In the genomic region with DNA sequence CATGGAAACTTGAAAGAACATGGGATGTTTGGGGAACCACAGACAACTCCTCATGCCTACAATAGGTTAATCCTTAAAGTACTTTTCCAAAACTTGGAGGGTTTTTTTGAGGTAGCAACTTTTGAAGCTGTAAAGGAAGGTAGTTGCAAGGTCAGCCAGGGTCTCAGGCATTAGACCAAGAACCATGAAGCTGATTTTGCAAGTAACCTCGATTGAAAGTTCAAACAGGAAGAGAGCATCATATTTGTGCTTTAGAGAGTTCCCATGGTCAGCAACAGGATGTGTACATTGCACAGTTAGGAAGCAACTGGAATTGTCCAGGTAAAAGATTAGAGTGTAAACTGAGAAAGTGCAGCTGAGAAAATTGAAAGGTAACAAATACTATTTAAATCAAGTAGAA, we compare ENCODE assay signal across 1 cellular context.
TF ChIP-seq lines count a peak whose summit lies in the region.

No MANE protein-coding gene starts in this region.

TF ChIP-seq in HepG2, 621 proteins besides CTCF, POLR2A, EP300 and RAD21 (continued from another document and continues in another):
- TF ChIP-seq, protein P1, sequence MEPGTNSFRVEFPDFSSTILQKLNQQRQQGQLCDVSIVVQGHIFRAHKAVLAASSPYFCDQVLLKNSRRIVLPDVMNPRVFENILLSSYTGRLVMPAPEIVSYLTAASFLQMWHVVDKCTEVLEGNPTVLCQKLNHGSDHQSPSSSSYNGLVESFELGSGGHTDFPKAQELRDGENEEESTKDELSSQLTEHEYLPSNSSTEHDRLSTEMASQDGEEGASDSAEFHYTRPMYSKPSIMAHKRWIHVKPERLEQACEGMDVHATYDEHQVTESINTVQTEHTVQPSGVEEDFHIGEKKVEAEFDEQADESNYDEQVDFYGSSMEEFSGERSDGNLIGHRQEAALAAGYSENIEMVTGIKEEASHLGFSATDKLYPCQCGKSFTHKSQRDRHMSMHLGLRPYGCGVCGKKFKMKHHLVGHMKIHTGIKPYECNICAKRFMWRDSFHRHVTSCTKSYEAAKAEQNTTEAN (CRISPR knock-in tag; conservative IDR thresholded peaks at IDR 0.05), result peak; percentile 83; the same call in 1 of the 2 replicates
- TF ChIP-seq ZMAT3 (CRISPR knock-in tag; conservative IDR thresholded peaks at IDR 0.05) (no peak), BHLHE40 (IDR thresholded peaks at IDR 0.05; ENCODE audit: low read length) (no peak), ZNF780A (CRISPR knock-in tag; IDR thresholded peaks at IDR 0.05) (no peak), HBP1 (CRISPR knock-in tag; IDR thresholded peaks at IDR 0.05; ENCODE audit: low read depth) (no peak), ZNF775 (CRISPR knock-in tag; IDR thresholded peaks at IDR 0.05; ENCODE audit: borderline replicate concordance) (no peak), ZNF326 (CRISPR knock-in tag; IDR thresholded peaks at IDR 0.05; ENCODE audit: borderline replicate concordance) (no peak), RFXAP (CRISPR knock-in tag; IDR thresholded peaks at IDR 0.05; ENCODE audit: borderline replicate concordance) (no peak), RARG (CRISPR knock-in tag; IDR thresholded peaks at IDR 0.05; ENCODE audit: low read depth) (no peak), SYNCRIP (IDR thresholded peaks at IDR 0.05; ENCODE audit: insufficient read depth, low read depth, low read length) (no peak), ZMYM2 (CRISPR knock-in tag; IDR thresholded peaks at IDR 0.05) (no peak), ZNF446 (CRISPR knock-in tag; IDR thresholded peaks at IDR 0.05) (no peak), MIXL1 (CRISPR knock-in tag; IDR thresholded peaks at IDR 0.05) (peak; percentile 79), PAX8 (CRISPR knock-in tag; IDR thresholded peaks at IDR 0.05; ENCODE audit: borderline replicate concordance) (no peak), RARA (CRISPR knock-in tag; IDR thresholded peaks at IDR 0.05) (peak; percentile 90), PHF8 (CRISPR knock-in tag; IDR thresholded peaks at IDR 0.05) (no peak), ZNF737 (CRISPR knock-in tag; IDR thresholded peaks at IDR 0.05; ENCODE audit: borderline replicate concordance) (no peak), ZNF562 (CRISPR knock-in tag; IDR thresholded peaks at IDR 0.05; ENCODE audit: borderline replicate concordance) (no peak), ZFP36L1 (CRISPR knock-in tag; IDR thresholded peaks at IDR 0.05) (no peak), MTA1 (CRISPR knock-in tag; IDR thresholded peaks at IDR 0.05; ENCODE audit: borderline replicate concordance) (no peak), ZHX1 (CRISPR knock-in tag; IDR thresholded peaks at IDR 0.05; ENCODE audit: low read depth) (no peak), PTBP1 (IDR thresholded peaks at IDR 0.05; ENCODE audit: low read depth, low read length, poor library complexity, severe bottlenecking) (no peak), ZNF564 (CRISPR knock-in tag; IDR thresholded peaks at IDR 0.05) (no peak), TBX3 (IDR thresholded peaks at IDR 0.05; ENCODE audit: borderline replicate concordance) (no peak), ZNF790 (CRISPR knock-in tag; IDR thresholded peaks at IDR 0.05; ENCODE audit: borderline replicate concordance) (no peak), THRA (CRISPR knock-in tag; IDR thresholded peaks at IDR 0.05; ENCODE audit: borderline replicate concordance) (peak; percentile 69; the same call in 1 of the 2 replicates), ZIK1 (CRISPR knock-in tag; IDR thresholded peaks at IDR 0.05; ENCODE audit: borderline replicate concordance, low read depth) (no peak), JUN (CRISPR knock-in tag; IDR thresholded peaks at IDR 0.05) (no peak), SMAD3 (CRISPR knock-in tag; IDR thresholded peaks at IDR 0.05) (no peak), ZNF75D (CRISPR knock-in tag; IDR thresholded peaks at IDR 0.05; ENCODE audit: borderline replicate concordance) (no peak), CHCHD3 (CRISPR knock-in tag; IDR thresholded peaks at IDR 0.05) (no peak), REXO4 (CRISPR knock-in tag; IDR thresholded peaks at IDR 0.05; ENCODE audit: borderline replicate concordance) (no peak), PPARG (CRISPR knock-in tag; conservative IDR thresholded peaks at IDR 0.05) (peak; percentile 22; the same call in 1 of the 2 replicates), ZNF7 (CRISPR knock-in tag; IDR thresholded peaks at IDR 0.05) (no peak), TGIF2 (CRISPR knock-in tag; IDR thresholded peaks at IDR 0.05) (no peak), ZNF343 (CRISPR knock-in tag; IDR thresholded peaks at IDR 0.05) (no peak), ZNF205 (CRISPR knock-in tag; IDR thresholded peaks at IDR 0.05) (no peak)
- TF ChIP-seq, protein P2, sequence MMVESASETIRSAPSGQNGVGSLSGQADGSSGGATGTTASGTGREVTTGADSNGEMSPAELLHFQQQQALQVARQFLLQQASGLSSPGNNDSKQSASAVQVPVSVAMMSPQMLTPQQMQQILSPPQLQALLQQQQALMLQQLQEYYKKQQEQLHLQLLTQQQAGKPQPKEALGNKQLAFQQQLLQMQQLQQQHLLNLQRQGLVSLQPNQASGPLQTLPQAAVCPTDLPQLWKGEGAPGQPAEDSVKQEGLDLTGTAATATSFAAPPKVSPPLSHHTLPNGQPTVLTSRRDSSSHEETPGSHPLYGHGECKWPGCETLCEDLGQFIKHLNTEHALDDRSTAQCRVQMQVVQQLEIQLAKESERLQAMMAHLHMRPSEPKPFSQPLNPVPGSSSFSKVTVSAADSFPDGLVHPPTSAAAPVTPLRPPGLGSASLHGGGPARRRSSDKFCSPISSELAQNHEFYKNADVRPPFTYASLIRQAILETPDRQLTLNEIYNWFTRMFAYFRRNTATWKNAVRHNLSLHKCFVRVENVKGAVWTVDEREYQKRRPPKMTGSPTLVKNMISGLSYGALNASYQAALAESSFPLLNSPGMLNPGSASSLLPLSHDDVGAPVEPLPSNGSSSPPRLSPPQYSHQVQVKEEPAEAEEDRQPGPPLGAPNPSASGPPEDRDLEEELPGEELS (CRISPR knock-in tag; IDR thresholded peaks at IDR 0.05), result peak; percentile 79
- TF ChIP-seq, protein P3, sequence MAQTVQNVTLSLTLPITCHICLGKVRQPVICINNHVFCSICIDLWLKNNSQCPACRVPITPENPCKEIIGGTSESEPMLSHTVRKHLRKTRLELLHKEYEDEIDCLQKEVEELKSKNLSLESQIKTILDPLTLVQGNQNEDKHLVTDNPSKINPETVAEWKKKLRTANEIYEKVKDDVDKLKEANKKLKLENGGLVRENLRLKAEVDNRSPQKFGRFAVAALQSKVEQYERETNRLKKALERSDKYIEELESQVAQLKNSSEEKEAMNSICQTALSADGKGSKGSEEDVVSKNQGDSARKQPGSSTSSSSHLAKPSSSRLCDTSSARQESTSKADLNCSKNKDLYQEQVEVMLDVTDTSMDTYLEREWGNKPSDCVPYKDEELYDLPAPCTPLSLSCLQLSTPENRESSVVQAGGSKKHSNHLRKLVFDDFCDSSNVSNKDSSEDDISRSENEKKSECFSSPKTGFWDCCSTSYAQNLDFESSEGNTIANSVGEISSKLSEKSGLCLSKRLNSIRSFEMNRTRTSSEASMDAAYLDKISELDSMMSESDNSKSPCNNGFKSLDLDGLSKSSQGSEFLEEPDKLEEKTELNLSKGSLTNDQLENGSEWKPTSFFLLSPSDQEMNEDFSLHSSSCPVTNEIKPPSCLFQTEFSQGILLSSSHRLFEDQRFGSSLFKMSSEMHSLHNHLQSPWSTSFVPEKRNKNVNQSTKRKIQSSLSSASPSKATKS (CRISPR knock-in tag; IDR thresholded peaks at IDR 0.05), result no peak
- TF ChIP-seq, protein P4, sequence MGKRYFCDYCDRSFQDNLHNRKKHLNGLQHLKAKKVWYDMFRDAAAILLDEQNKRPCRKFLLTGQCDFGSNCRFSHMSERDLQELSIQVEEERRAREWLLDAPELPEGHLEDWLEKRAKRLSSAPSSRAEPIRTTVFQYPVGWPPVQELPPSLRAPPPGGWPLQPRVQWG (CRISPR knock-in tag; IDR thresholded peaks at IDR 0.05; ENCODE audit: borderline replicate concordance, low read depth), result no peak
- TF ChIP-seq, protein P5, sequence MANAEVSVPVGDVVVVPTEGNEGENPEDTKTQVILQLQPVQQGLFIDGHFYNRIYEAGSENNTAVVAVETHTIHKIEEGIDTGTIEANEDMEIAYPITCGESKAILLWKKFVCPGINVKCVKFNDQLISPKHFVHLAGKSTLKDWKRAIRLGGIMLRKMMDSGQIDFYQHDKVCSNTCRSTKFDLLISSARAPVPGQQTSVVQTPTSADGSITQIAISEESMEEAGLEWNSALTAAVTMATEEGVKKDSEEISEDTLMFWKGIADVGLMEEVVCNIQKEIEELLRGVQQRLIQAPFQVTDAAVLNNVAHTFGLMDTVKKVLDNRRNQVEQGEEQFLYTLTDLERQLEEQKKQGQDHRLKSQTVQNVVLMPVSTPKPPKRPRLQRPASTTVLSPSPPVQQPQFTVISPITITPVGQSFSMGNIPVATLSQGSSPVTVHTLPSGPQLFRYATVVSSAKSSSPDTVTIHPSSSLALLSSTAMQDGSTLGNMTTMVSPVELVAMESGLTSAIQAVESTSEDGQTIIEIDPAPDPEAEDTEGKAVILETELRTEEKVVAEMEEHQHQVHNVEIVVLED (CRISPR knock-in tag; IDR thresholded peaks at IDR 0.05; ENCODE audit: borderline replicate concordance), result no peak
- TF ChIP-seq, protein P6, sequence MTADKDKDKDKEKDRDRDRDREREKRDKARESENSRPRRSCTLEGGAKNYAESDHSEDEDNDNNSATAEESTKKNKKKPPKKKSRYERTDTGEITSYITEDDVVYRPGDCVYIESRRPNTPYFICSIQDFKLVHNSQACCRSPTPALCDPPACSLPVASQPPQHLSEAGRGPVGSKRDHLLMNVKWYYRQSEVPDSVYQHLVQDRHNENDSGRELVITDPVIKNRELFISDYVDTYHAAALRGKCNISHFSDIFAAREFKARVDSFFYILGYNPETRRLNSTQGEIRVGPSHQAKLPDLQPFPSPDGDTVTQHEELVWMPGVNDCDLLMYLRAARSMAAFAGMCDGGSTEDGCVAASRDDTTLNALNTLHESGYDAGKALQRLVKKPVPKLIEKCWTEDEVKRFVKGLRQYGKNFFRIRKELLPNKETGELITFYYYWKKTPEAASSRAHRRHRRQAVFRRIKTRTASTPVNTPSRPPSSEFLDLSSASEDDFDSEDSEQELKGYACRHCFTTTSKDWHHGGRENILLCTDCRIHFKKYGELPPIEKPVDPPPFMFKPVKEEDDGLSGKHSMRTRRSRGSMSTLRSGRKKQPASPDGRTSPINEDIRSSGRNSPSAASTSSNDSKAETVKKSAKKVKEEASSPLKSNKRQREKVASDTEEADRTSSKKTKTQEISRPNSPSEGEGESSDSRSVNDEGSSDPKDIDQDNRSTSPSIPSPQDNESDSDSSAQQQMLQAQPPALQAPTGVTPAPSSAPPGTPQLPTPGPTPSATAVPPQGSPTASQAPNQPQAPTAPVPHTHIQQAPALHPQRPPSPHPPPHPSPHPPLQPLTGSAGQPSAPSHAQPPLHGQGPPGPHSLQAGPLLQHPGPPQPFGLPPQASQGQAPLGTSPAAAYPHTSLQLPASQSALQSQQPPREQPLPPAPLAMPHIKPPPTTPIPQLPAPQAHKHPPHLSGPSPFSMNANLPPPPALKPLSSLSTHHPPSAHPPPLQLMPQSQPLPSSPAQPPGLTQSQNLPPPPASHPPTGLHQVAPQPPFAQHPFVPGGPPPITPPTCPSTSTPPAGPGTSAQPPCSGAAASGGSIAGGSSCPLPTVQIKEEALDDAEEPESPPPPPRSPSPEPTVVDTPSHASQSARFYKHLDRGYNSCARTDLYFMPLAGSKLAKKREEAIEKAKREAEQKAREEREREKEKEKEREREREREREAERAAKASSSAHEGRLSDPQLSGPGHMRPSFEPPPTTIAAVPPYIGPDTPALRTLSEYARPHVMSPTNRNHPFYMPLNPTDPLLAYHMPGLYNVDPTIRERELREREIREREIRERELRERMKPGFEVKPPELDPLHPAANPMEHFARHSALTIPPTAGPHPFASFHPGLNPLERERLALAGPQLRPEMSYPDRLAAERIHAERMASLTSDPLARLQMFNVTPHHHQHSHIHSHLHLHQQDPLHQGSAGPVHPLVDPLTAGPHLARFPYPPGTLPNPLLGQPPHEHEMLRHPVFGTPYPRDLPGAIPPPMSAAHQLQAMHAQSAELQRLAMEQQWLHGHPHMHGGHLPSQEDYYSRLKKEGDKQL (CRISPR knock-in tag; IDR thresholded peaks at IDR 0.05; ENCODE audit: low read depth), result no peak
- TF ChIP-seq, protein P7, sequence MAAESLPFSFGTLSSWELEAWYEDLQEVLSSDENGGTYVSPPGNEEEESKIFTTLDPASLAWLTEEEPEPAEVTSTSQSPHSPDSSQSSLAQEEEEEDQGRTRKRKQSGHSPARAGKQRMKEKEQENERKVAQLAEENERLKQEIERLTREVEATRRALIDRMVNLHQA (CRISPR knock-in tag; IDR thresholded peaks at IDR 0.05), result no peak
